8 cellular contexts compared by ENCODE assay signal in genomic region chr15:85543741-85544155, GRCh38.
DNase-seq lines count a peak whose midpoint lies in the region; ATAC-seq and TF ChIP-seq lines count a peak whose summit lies in the region.

No MANE protein-coding gene starts in this region.

- H3K27me3 ChIP-seq in layer of hippocampus (ENCODE audit: control insufficient read depth, insufficient read depth, low read length) (no peaks in the 10 kb centered on the region), suprapubic skin (no peaks in the 10 kb centered on the region)

- H3K4me1 ChIP-seq in suprapubic skin = peaks cover 56% of the 10 kb centered on the region

- peaks cover 0 to 6% of the 10 kb centered on the region in 2 donors for H3K36me3 Mint-ChIP-seq in activated naive CD4-positive, alpha-beta T cell treated with anti-CD3 and anti-CD28 coated beads, Interleukin-2, amount 50 U/mL, for 72 hours

- peaks cover 3% of the 10 kb centered on the region for H3K36me3 ChIP-seq in suprapubic skin

- WGBS in suprapubic skin = 52% methylated on average over 15 of the region's 15 CpGs

- H3K27ac Mint-ChIP-seq in activated naive CD4-positive, alpha-beta T cell treated with anti-CD3 and anti-CD28 coated beads, Interleukin-2, amount 50 U/mL, for 72 hours = peak overlapping the region; percentile 58 to 70

- DNase-seq in COLO668 (lab: John Stamatoyannopoulos, UW; ENCODE audit: unreplicated experiment) = peak; percentile 62
- DNase-seq in NCI-H2196 treated with DMSO at 0.1 percent for 48 hours (lab: John Stamatoyannopoulos, UW; ENCODE audit: unreplicated experiment) = peak; percentile 26
- DNase-seq in activated naive CD4-positive, alpha-beta T cell treated with anti-CD3 and anti-CD28 coated beads, Interleukin-2, amount 50 U/mL, for 72 hours (ENCODE audit: low spot score in 2 of 2) = peak; percentile 15 to 56
- peak; percentile 85 to 89 for DNase-seq in suprapubic skin (ENCODE audit: low spot score in 2 of 2)
- DNase-seq in foreskin fibroblast = no peak
- DNase-seq in cerebellar cortex (ENCODE audit: low spot score) = no peak

- no peaks in the 10 kb centered on the region for H3K9me3 ChIP-seq in suprapubic skin

- H3K4me3 ChIP-seq in suprapubic skin = peak overlapping the region; percentile 33
- H3K4me3 ChIP-seq in foreskin fibroblast (ENCODE audit: low read depth in 1 of 2, low read length in 2 of 2) = no peak overlapping the region

- peak in 1 of 2 donors; percentile 45 for ATAC-seq in activated naive CD4-positive, alpha-beta T cell treated with anti-CD3 and anti-CD28 coated beads, Interleukin-2, amount 50 U/mL, for 72 hours
- no peak for ATAC-seq in GM18858 (IDR thresholded peaks at IDR 0.05; ENCODE audit: unreplicated experiment)

- no peaks in the 10 kb centered on the region for H3K9me3 Mint-ChIP-seq in activated naive CD4-positive, alpha-beta T cell treated with anti-CD3 and anti-CD28 coated beads, Interleukin-2, amount 50 U/mL, for 72 hours

- TF ChIP-seq EP300 in suprapubic skin (IDR thresholded peaks at IDR 0.05) = no peak

- no peak for TF ChIP-seq CTCF in suprapubic skin (IDR thresholded peaks at IDR 0.05)
- no peak for TF ChIP-seq CTCF in foreskin fibroblast (IDR thresholded peaks at IDR 0.05; ENCODE audit: low read depth, low read length)

- TF ChIP-seq POLR2A in suprapubic skin (IDR thresholded peaks at IDR 0.05) = peak in 1 of 2 donors; percentile 37

- peak overlapping the region; percentile 5 for H3K27ac ChIP-seq in layer of hippocampus (ENCODE audit: low read depth, low read length)
- peak overlapping the region; percentile 82 for H3K27ac ChIP-seq in suprapubic skin

Comparison
In these comparisons a context has a peak if more than half of its experiments do, and no peak if none do; other contexts are left out.
1. DNase-seq: peak in COLO668 (single experiment), NCI-H2196 treated with DMSO at 0.1 percent for 48 hours (single experiment), activated naive CD4-positive, alpha-beta T cell treated with anti-CD3 and anti-CD28 coated beads, Interleukin-2, amount 50 U/mL, for 72 hours (2 of 2) and suprapubic skin (2 of 2); none in foreskin fibroblast (0 of 2) and cerebellar cortex (single experiment).